Comparison of ENCODE assay signal across 1 cellular context in genomic region chr10:79385804-79386531, GRCh38.
TF ChIP-seq lines count a peak whose summit lies in the region.

No MANE protein-coding gene starts in this region.

TF ChIP-seq in HCT116, 20 proteins besides CTCF, POLR2A, EP300 and RAD21 (continued from another document):
- TF ChIP-seq YY1 (IDR thresholded peaks at IDR 0.05; ENCODE audit: extremely low read depth, insufficient replicate concordance, low read depth, low read length) (no peak), CBX3 (IDR thresholded peaks at IDR 0.05; ENCODE audit: low read depth) (no peak), EZH2 (IDR thresholded peaks at IDR 0.05) (no peak), REST (IDR thresholded peaks at IDR 0.05; ENCODE audit: low read depth) (no peak), POLR2AphosphoS5 (IDR thresholded peaks at IDR 0.05; ENCODE audit: low read depth, low read length) (no peak), JUND (IDR thresholded peaks at IDR 0.05) (no peak), SIN3A (IDR thresholded peaks at IDR 0.05; ENCODE audit: low read depth) (no peak), ZFX (IDR thresholded peaks at IDR 0.05) (no peak), ELF1 (IDR thresholded peaks at IDR 0.05; ENCODE audit: borderline replicate concordance, low read depth) (no peak), SP1 (IDR thresholded peaks at IDR 0.05; ENCODE audit: low read depth) (no peak), SRF (IDR thresholded peaks at IDR 0.05; ENCODE audit: low read depth) (no peak), ZNF274 (IDR thresholded peaks at IDR 0.05; ENCODE audit: low read depth, low read length) (no peak), CEBPB (IDR thresholded peaks at IDR 0.05; ENCODE audit: low read depth) (no peak)
